Comparison of ENCODE assay signal across 2 cellular contexts in the genomic region with DNA sequence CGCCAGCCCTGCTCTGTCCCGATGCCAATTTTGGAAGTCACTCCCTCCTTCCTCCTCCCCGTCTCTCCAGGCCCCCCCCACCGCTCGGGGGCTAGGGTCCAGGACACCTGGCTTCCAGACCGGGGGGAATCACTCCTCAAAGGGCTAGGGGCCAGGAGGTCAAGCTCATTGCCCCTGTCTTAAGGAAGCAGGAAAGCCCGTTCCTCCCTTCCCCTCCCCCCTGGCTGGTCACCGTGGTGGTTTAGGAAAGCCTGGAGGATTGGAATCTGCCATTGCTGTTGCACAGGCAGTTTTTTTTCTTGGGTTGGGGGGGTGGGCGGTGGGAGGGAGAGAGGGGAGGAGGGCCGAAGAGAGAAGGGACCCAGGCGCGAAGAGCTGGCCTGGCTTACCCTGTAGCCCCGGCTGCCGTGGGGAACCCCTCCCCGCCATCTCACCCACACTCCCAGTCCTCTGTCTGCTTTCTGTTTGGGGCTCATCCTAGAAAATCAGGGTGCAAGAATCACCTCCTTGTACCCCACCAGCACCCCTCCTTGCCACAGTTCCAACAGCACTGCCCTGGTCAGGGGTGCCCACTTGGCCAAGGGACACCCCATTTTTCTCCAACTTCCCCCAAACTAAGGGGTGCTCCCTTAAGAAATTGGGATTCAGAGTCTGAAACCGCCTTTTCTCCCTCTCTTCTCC.
A peak's percentile ranks its signal among the peaks of the same experiment; 100 is the strongest.
TF ChIP-seq lines count a peak whose summit lies in the region.

No MANE protein-coding gene starts in this region.

TF ChIP-seq in HEK293, 187 proteins besides CTCF, POLR2A, EP300 and RAD21 (continued from another document and continues in another):
- TF ChIP-seq, protein P1, sequence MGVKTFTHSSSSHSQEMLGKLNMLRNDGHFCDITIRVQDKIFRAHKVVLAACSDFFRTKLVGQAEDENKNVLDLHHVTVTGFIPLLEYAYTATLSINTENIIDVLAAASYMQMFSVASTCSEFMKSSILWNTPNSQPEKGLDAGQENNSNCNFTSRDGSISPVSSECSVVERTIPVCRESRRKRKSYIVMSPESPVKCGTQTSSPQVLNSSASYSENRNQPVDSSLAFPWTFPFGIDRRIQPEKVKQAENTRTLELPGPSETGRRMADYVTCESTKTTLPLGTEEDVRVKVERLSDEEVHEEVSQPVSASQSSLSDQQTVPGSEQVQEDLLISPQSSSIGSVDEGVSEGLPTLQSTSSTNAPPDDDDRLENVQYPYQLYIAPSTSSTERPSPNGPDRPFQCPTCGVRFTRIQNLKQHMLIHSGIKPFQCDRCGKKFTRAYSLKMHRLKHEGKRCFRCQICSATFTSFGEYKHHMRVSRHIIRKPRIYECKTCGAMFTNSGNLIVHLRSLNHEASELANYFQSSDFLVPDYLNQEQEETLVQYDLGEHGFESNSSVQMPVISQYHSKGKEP (tag by site-specific recombination; IDR thresholded peaks at IDR 0.05): no peak
- TF ChIP-seq ZFP3 (tag by site-specific recombination; IDR thresholded peaks at IDR 0.05; ENCODE audit: low read depth): no peak
- no peak for TF ChIP-seq ZNF544 (tag by site-specific recombination; IDR thresholded peaks at IDR 0.05)
- TF ChIP-seq, protein P2, sequence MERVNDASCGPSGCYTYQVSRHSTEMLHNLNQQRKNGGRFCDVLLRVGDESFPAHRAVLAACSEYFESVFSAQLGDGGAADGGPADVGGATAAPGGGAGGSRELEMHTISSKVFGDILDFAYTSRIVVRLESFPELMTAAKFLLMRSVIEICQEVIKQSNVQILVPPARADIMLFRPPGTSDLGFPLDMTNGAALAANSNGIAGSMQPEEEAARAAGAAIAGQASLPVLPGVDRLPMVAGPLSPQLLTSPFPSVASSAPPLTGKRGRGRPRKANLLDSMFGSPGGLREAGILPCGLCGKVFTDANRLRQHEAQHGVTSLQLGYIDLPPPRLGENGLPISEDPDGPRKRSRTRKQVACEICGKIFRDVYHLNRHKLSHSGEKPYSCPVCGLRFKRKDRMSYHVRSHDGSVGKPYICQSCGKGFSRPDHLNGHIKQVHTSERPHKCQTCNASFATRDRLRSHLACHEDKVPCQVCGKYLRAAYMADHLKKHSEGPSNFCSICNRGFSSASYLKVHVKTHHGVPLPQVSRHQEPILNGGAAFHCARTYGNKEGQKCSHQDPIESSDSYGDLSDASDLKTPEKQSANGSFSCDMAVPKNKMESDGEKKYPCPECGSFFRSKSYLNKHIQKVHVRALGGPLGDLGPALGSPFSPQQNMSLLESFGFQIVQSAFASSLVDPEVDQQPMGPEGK (tag by site-specific recombination; IDR thresholded peaks at IDR 0.05): peak; percentile 84
- peak; percentile 32; the same call in 1 of the 2 replicates for TF ChIP-seq GLIS2 (tag by site-specific recombination; IDR thresholded peaks at IDR 0.05)
- TF ChIP-seq ZNF335 (tag by site-specific recombination; conservative IDR thresholded peaks at IDR 0.05): peak; percentile 52
- no peak for TF ChIP-seq KLF7 (tag by site-specific recombination; IDR thresholded peaks at IDR 0.05; ENCODE audit: borderline replicate concordance)
- TF ChIP-seq, protein P3, sequence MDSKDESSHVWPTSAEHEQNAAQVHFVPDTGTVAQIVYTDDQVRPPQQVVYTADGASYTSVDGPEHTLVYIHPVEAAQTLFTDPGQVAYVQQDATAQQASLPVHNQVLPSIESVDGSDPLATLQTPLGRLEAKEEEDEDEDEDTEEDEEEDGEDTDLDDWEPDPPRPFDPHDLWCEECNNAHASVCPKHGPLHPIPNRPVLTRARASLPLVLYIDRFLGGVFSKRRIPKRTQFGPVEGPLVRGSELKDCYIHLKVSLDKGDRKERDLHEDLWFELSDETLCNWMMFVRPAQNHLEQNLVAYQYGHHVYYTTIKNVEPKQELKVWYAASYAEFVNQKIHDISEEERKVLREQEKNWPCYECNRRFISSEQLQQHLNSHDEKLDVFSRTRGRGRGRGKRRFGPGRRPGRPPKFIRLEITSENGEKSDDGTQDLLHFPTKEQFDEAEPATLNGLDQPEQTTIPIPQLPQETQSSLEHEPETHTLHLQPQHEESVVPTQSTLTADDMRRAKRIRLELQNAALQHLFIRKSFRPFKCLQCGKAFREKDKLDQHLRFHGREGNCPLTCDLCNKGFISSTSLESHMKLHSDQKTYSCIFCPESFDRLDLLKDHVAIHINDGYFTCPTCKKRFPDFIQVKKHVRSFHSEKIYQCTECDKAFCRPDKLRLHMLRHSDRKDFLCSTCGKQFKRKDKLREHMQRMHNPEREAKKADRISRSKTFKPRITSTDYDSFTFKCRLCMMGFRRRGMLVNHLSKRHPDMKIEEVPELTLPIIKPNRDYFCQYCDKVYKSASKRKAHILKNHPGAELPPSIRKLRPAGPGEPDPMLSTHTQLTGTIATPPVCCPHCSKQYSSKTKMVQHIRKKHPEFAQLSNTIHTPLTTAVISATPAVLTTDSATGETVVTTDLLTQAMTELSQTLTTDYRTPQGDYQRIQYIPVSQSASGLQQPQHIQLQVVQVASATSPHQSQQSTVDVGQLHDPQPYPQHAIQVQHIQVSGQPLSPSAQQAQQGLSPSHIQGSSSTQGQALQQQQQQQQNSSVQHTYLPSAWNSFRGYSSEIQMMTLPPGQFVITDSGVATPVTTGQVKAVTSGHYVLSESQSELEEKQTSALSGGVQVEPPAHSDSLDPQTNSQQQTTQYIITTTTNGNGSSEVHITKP (tag by site-specific recombination; IDR thresholded peaks at IDR 0.05): peak; percentile 54
- TF ChIP-seq, protein P4, sequence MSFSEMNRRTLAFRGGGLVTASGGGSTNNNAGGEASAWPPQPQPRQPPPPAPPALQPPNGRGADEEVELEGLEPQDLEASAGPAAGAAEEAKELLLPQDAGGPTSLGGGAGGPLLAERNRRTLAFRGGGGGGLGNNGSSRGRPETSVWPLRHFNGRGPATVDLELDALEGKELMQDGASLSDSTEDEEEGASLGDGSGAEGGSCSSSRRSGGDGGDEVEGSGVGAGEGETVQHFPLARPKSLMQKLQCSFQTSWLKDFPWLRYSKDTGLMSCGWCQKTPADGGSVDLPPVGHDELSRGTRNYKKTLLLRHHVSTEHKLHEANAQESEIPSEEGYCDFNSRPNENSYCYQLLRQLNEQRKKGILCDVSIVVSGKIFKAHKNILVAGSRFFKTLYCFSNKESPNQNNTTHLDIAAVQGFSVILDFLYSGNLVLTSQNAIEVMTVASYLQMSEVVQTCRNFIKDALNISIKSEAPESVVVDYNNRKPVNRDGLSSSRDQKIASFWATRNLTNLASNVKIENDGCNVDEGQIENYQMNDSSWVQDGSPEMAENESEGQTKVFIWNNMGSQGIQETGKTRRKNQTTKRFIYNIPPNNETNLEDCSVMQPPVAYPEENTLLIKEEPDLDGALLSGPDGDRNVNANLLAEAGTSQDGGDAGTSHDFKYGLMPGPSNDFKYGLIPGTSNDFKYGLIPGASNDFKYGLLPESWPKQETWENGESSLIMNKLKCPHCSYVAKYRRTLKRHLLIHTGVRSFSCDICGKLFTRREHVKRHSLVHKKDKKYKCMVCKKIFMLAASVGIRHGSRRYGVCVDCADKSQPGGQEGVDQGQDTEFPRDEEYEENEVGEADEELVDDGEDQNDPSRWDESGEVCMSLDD (tag by site-specific recombination; IDR thresholded peaks at IDR 0.05): peak; percentile 98
- TF ChIP-seq SP3 (tag by site-specific recombination; IDR thresholded peaks at IDR 0.05): peak; percentile 70
- TF ChIP-seq ZFHX2 (tag by site-specific recombination; conservative IDR thresholded peaks at IDR 0.05): peak; percentile 53; the same call in 1 of the 2 replicates
- peak; percentile 55; the same call in 1 of the 2 replicates for TF ChIP-seq ZNF341 (tag by site-specific recombination; IDR thresholded peaks at IDR 0.05; ENCODE audit: low read depth)
- TF ChIP-seq FEZF1 (tag by site-specific recombination; IDR thresholded peaks at IDR 0.05): no peak
- no peak for TF ChIP-seq ZFP41 (tag by site-specific recombination; IDR thresholded peaks at IDR 0.05; ENCODE audit: borderline replicate concordance)
- TF ChIP-seq ZIC2 (tag by site-specific recombination; IDR thresholded peaks at IDR 0.05): no peak
- no peak for TF ChIP-seq ZNF214 (tag by site-specific recombination; IDR thresholded peaks at IDR 0.05; ENCODE audit: borderline replicate concordance)

TF ChIP-seq in SK-N-SH treated with all-trans-retinoic acid at 6 μM for 48 hours, 23 proteins besides CTCF, POLR2A, EP300 and RAD21 (continued from another document):
- TF ChIP-seq, protein P5, sequence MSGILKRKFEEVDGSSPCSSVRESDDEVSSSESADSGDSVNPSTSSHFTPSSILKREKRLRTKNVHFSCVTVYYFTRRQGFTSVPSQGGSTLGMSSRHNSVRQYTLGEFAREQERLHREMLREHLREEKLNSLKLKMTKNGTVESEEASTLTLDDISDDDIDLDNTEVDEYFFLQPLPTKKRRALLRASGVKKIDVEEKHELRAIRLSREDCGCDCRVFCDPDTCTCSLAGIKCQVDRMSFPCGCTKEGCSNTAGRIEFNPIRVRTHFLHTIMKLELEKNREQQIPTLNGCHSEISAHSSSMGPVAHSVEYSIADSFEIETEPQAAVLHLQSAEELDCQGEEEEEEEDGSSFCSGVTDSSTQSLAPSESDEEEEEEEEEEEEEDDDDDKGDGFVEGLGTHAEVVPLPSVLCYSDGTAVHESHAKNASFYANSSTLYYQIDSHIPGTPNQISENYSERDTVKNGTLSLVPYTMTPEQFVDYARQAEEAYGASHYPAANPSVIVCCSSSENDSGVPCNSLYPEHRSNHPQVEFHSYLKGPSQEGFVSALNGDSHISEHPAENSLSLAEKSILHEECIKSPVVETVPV (CRISPR knock-in tag; IDR thresholded peaks at IDR 0.05): no peak
- no peak for TF ChIP-seq ZFP30 (CRISPR knock-in tag; IDR thresholded peaks at IDR 0.05)
- TF ChIP-seq, protein P6, sequence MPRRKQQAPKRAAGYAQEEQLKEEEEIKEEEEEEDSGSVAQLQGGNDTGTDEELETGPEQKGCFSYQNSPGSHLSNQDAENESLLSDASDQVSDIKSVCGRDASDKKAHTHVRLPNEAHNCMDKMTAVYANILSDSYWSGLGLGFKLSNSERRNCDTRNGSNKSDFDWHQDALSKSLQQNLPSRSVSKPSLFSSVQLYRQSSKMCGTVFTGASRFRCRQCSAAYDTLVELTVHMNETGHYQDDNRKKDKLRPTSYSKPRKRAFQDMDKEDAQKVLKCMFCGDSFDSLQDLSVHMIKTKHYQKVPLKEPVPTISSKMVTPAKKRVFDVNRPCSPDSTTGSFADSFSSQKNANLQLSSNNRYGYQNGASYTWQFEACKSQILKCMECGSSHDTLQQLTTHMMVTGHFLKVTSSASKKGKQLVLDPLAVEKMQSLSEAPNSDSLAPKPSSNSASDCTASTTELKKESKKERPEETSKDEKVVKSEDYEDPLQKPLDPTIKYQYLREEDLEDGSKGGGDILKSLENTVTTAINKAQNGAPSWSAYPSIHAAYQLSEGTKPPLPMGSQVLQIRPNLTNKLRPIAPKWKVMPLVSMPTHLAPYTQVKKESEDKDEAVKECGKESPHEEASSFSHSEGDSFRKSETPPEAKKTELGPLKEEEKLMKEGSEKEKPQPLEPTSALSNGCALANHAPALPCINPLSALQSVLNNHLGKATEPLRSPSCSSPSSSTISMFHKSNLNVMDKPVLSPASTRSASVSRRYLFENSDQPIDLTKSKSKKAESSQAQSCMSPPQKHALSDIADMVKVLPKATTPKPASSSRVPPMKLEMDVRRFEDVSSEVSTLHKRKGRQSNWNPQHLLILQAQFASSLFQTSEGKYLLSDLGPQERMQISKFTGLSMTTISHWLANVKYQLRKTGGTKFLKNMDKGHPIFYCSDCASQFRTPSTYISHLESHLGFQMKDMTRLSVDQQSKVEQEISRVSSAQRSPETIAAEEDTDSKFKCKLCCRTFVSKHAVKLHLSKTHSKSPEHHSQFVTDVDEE (CRISPR knock-in tag; IDR thresholded peaks at IDR 0.05): no peak
TF ChIP-seq in SK-N-SH treated with all-trans-retinoic acid at 6 μM for 48 hours: peak in this region for 0.
